10 cellular contexts compared by ENCODE assay signal in the genomic region with DNA sequence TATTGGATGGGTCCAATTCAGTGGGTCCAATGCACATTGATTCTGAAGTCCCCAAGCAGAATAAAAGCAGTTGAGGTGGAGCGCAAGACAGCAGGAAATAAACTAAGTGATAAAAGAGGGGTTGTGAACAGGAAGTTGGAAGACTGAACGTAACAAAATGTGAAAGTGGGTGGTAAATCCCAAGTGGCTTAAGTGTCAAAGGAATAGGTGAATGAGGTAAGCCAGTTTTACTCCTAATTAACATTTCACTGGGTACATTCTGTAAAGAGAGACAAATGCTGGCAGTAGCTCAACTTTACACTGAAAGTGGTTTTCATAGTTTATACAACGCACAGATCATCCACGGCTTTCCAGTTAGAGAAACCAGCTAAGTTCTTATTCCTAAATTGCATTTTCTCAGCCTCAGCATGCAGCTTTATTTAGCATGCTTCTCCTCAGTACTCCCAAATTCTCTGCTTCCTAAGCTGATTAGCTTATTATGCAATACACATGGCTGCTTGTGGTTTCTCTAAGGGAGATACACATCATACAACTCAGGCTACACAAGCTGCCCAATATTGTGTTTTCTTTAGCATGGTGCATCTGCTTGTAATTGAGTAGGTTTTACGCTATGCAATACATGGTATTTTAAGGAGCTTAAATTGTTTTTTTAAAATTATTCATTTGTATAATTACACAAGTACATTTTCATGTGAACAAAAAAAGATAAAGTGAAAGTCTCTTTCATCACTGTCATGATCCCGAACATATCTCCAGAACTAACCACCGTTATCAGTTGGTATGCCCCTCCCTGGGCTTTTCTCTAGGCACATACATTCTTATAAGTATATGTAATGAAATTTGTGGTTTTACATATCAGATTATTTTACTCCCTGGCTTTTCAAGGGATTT. TPM values are rescaled to one million over a fixed set of nuclear protein-coding genes. Genes with fewer than 3 reads are reported as not detected.
DNase-seq lines count a peak whose midpoint lies in the region; ATAC-seq and TF ChIP-seq lines count a peak whose summit lies in the region.
"Had no signal": no experiment of that assay in that cellular context is flagged by ENCODE, and none has a peak within 500 bp of the region (broad histone marks: within the 10 kb centered on the region; RNA-seq: fewer than 3 reads in every experiment).

No MANE protein-coding gene starts in this region.

- H3F3A ChIP-seq in PC-9 (ENCODE audit: insufficient read depth, low read depth), result no peaks in the 10 kb centered on the region

- H3K27me3 ChIP-seq in left ventricle myocardium inferior (ENCODE audit: low read depth), result no peaks in the 10 kb centered on the region
- H3K27me3 ChIP-seq in PC-9 (ENCODE audit: insufficient read depth, low read depth), result no peaks in the 10 kb centered on the region
- no peaks in the 10 kb centered on the region for H3K27me3 ChIP-seq in upper lobe of right lung

- BruUV-seq in PC-9 (replicated peaks; lab: Mats Ljungman, UMichigan), result no TSS peak

- H3K79me2 ChIP-seq in PC-9 (ENCODE audit: low read depth), result no peaks in the 10 kb centered on the region

- H3K36me3 ChIP-seq in left ventricle myocardium inferior (no peaks in the 10 kb centered on the region), PC-9 (ENCODE audit: low read depth) (no peaks in the 10 kb centered on the region), upper lobe of right lung (no peaks in the 10 kb centered on the region)

- H3K27ac ChIP-seq in left ventricle myocardium inferior (replicated peaks), result no peak overlapping the region
- H3K27ac ChIP-seq in PC-9, result no peak overlapping the region
- H3K27ac ChIP-seq in upper lobe of right lung, result peak overlapping the region; percentile 58
- H3K27ac ChIP-seq: C4-2B had no signal

- H3K4me2 ChIP-seq in PC-9, result peak overlapping the region; percentile 44

- DNase-seq in left ventricle myocardium superior (no peak), left ventricle myocardium inferior (no peak), PC-9 (peak in 1 of 2 experiments; percentile 38), fibroblast of mammary gland (ENCODE audit: low read depth) (peak; percentile 69), upper lobe of right lung (no peak), NCI-H510A (lab: John Stamatoyannopoulos, UW) (no peak)
- no peak for DNase-seq in stimulated activated CD4-positive, alpha-beta T cell treated with anti-CD3 and anti-CD28 coated beads, Interleukin-15, amount 100 ng/mL, for 24 hours
- DNase-seq: immature natural killer cell had no signal

- H4K20me1 ChIP-seq in PC-9 (ENCODE audit: insufficient read depth), result no peaks in the 10 kb centered on the region

- H3K9me3 ChIP-seq in left ventricle myocardium inferior (replicated peaks) (no peaks in the 10 kb centered on the region), PC-9 (ENCODE audit: insufficient read depth, low read depth) (no peaks in the 10 kb centered on the region), upper lobe of right lung (no peaks in the 10 kb centered on the region)

- H3K4me3 ChIP-seq in left ventricle myocardium inferior (no peak overlapping the region), PC-9 (no peak overlapping the region), fibroblast of mammary gland (ENCODE audit: control insufficient read depth, low read depth, low read length) (no peak overlapping the region), upper lobe of right lung (no peak overlapping the region)

- intact Hi-C loops in left ventricle myocardium superior (cut with micrococcal nuclease), result no loop called here
- intact Hi-C loops in left ventricle myocardium inferior (cut with micrococcal nuclease), result loop anchor here (10.0 kb wide), 1 partner anchor 133 kb away; no protein-coding TSS in a partner anchor
- intact Hi-C loops in PC-9 (cut with micrococcal nuclease; ENCODE audit: unreplicated experiment), result loop anchor here (2.0 to 10.0 kb wide), 2 partner anchors 35 to 233 kb away; partner anchors contain the start of gene HSD17B4
- intact Hi-C loops in upper lobe of right lung (cut with DNase I), result no loop called here

- TF ChIP-seq CTCF in left ventricle myocardium inferior (IDR thresholded peaks at IDR 0.05; ENCODE audit: borderline replicate concordance) (no peak), PC-9 (conservative IDR thresholded peaks at IDR 0.05) (no peak), fibroblast of mammary gland (conservative IDR thresholded peaks at IDR 0.05; ENCODE audit: control insufficient read depth, insufficient read depth, low read depth, low read length) (no peak), upper lobe of right lung (IDR thresholded peaks at IDR 0.05) (no peak)

- ATAC-seq in left ventricle myocardium superior, result peak; percentile 43
- ATAC-seq in upper lobe of right lung, result peak; percentile 60
- ATAC-seq in HG03354 (IDR thresholded peaks at IDR 0.05; ENCODE audit: poor library complexity, severe bottlenecking, unreplicated experiment), result no peak

- POLR2A ChIA-PET in PC-9 (lab: Charles Lee; ENCODE audit: unreplicated experiment), result interaction anchor here (0.6 kb wide), 2 partner anchors 94 to 150 kb away, joined by 5 to 6 read pairs; no protein-coding TSS in a partner anchor

- no peaks in the 10 kb centered on the region for H3K4me1 ChIP-seq in left ventricle myocardium inferior
- peaks cover 28% of the 10 kb centered on the region for H3K4me1 ChIP-seq in PC-9 (replicated peaks; ENCODE audit: insufficient read depth)
- H3K4me1 ChIP-seq in upper lobe of right lung, result no peaks in the 10 kb centered on the region

- H2AFZ ChIP-seq in PC-9, result no peak overlapping the region

- CTCF ChIA-PET in PC-9 (lab: Charles Lee), result interaction anchor here (0.9 kb wide), 1 partner anchor 396 kb away, joined by 3 read pairs; no protein-coding TSS in a partner anchor

- no peaks in the 10 kb centered on the region for H3K9me2 ChIP-seq in PC-9 (ENCODE audit: insufficient read depth)

RNA-seq across cellular contexts. Expression of gene HSD17B4, which starts 34.2 kb away (rescaled TPM):
- total RNA-seq in left ventricle myocardium superior, result 290 TPM
- total RNA-seq in left ventricle myocardium inferior, result 236 TPM
- 148 and 226 TPM in 2 replicates for total RNA-seq in PC-9 (2021)
- 335 TPM for total RNA-seq in upper lobe of right lung

Comparison
In these comparisons a context has a peak if more than half of its experiments do, and no peak if none do; other contexts are left out.
1. intact Hi-C loops: an anchor here in left ventricle myocardium inferior (10.0 kb wide) and PC-9 (2.0 to 10.0 kb wide); none called in left ventricle myocardium superior and upper lobe of right lung.